ENCODE assay signal across 15 cellular contexts in genomic region chr5:167626341-167627118, GRCh38.
"Had no signal": no experiment of that assay in that cellular context is flagged by ENCODE, and none has a peak within 500 bp of the region (broad histone marks: within the 10 kb centered on the region; RNA-seq: fewer than 3 reads in every experiment).

No MANE protein-coding gene starts in this region.

- FAIRE-seq: colon had no signal

- H3K36me3 ChIP-seq: cardiac muscle cell, stomach, uterus had no signal

- H3K9me3 ChIP-seq: uterus had no signal

- H3K4me3 Mint-ChIP-seq: activated B cell treated with CpG ODN at 0.5 μM for 24 hours; activated CD4-positive, alpha-beta T cell treated with anti-CD3 and anti-CD28 coated beads, Interleukin-2, amount 10 ng/mL, durations not matched to agents 7 days and 5 days; activated naive CD8-positive, alpha-beta T cell; activated T-cell treated with anti-CD3 and anti-CD28 coated beads, Interleukin-2, amount 50 U/mL, for 24 hours; T-helper 17 cell had no signal

- H3K27me3 Mint-ChIP-seq: activated B cell treated with CpG ODN at 0.5 μM for 24 hours; activated CD4-positive, alpha-beta T cell treated with anti-CD3 and anti-CD28 coated beads, Interleukin-2, amount 10 ng/mL, durations not matched to agents 7 days and 5 days; activated naive CD8-positive, alpha-beta T cell; activated T-cell treated with anti-CD3 and anti-CD28 coated beads, Interleukin-2, amount 50 U/mL, for 24 hours; T-helper 17 cell had no signal

- ATAC-seq: T-helper 17 cell had no signal

- H3K9me3 Mint-ChIP-seq: activated T-cell treated with anti-CD3 and anti-CD28 coated beads, Interleukin-2, amount 50 U/mL, for 24 hours had no signal

- H3K4me1 Mint-ChIP-seq: activated B cell treated with CpG ODN at 0.5 μM for 24 hours; activated CD4-positive, alpha-beta T cell treated with anti-CD3 and anti-CD28 coated beads, Interleukin-2, amount 10 ng/mL, durations not matched to agents 7 days and 5 days; T-helper 17 cell had no signal

- H3K4me1 ChIP-seq: parathyroid adenoma, stomach, uterus had no signal

- H3K9ac ChIP-seq: parathyroid adenoma had no signal

- H3K27me3 ChIP-seq: cardiac muscle cell, hepatocyte, stomach, uterus had no signal

- H3K27ac Mint-ChIP-seq: activated B cell treated with CpG ODN at 0.5 μM for 24 hours; activated CD4-positive, alpha-beta T cell treated with anti-CD3 and anti-CD28 coated beads, Interleukin-2, amount 10 ng/mL, durations not matched to agents 7 days and 5 days; activated naive CD8-positive, alpha-beta T cell; activated T-cell treated with anti-CD3 and anti-CD28 coated beads, Interleukin-2, amount 50 U/mL, for 24 hours; T-helper 17 cell had no signal

- H3K27ac ChIP-seq: cardiac muscle cell, hepatocyte, parathyroid adenoma, skin epidermis, stomach, uterus had no signal

- H3K36me3 Mint-ChIP-seq: activated naive CD8-positive, alpha-beta T cell had no signal

- H3K79me2 ChIP-seq: hepatocyte, parathyroid adenoma had no signal

- H3K4me2 ChIP-seq: hepatocyte had no signal

- H2AFZ ChIP-seq: hepatocyte, parathyroid adenoma had no signal

- DNase-seq: activated B cell treated with CpG ODN at 0.5 μM for 24 hours; activated CD4-positive, alpha-beta T cell treated with anti-CD3 and anti-CD28 coated beads, Interleukin-2, amount 10 ng/mL, durations not matched to agents 7 days and 5 days; activated gamma-delta T cell; activated T-cell treated with anti-CD3 and anti-CD28 coated beads, Interleukin-2, amount 50 U/mL, for 24 hours; midbrain; stimulated activated CD4-positive, alpha-beta T cell treated with anti-CD3 and anti-CD28 coated beads, Interleukin-4, amount 100 ng/mL, for 4 hours; stomach; T-helper 17 cell; uterus had no signal

- H3K4me3 ChIP-seq: cardiac muscle cell, hepatocyte, skin epidermis, stomach, uterus had no signal
